Comparison of ENCODE assay signal across 22 cellular contexts in the genomic region with DNA sequence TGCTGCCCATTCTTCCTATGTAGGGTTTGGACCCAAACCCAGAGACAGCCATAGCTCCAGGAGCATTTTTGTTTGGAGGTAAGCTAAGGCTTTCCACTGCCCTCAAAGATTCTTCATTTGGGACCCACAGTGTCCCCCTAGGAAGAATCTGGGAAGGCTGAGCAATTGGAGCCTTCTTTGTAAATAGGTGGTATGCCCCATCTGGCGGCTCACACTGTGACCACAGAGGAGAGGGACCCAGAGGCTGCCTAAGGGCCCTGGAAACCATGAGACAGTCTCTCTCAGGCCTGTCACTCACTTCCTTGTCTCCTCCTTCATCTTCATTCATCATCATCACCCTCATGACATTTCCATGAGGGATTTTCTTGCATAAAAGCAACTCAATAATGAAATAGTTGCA.
A peak's percentile ranks its signal among the peaks of the same experiment; 100 is the strongest.
DNase-seq lines count a peak whose midpoint lies in the region; ATAC-seq and TF ChIP-seq lines count a peak whose summit lies in the region.
"Had no signal": no experiment of that assay in that cellular context is flagged by ENCODE, and none has a peak within 500 bp of the region (broad histone marks: within the 10 kb centered on the region; RNA-seq: fewer than 3 reads in every experiment).

No MANE protein-coding gene starts in this region.

- H3K4me3 Mint-ChIP-seq in GM23338 (no peak overlapping the region), WTC11 (no peak overlapping the region), nephron progenitor cell (peak overlapping the region; percentile 5)
- no peak overlapping the region for H3K4me3 Mint-ChIP-seq in activated naive CD4-positive, alpha-beta T cell treated with anti-CD3 and anti-CD28 coated beads, Interleukin-2, amount 10 ng/mL, durations not matched to agents 7 days and 5 days
- H3K4me3 Mint-ChIP-seq: B cell, H9 had no signal

- no peaks in the 10 kb centered on the region; the same call in 1 of the 2 replicates for H3K9me2 ChIP-seq in GM23338 (ENCODE audit: insufficient read depth)

- H4K20me1 ChIP-seq in GM23338 (replicated peaks; ENCODE audit: insufficient read depth) = no peaks in the 10 kb centered on the region

- TF ChIP-seq CTCF in GM23338 (conservative IDR thresholded peaks at IDR 0.05; ENCODE audit: low read depth in 2 of 2) = 0 out of 4 replicates have a peak, but pooled peaks of 1 of the 2 experiments have one; percentile 7
- TF ChIP-seq CTCF in WTC11 (IDR thresholded peaks at IDR 0.05) = no peak
- no peak for TF ChIP-seq CTCF in nephron progenitor cell (IDR thresholded peaks at IDR 0.05)

- H3F3A ChIP-seq in GM23338 (replicated peaks; ENCODE audit: low read depth) = no peaks in the 10 kb centered on the region

- CTCF ChIA-PET in WTC11 (lab: Charles Lee) = interaction anchor here (1.5 kb wide), 1 partner anchor 173 kb away, joined by 4 read pairs; no protein-coding TSS in a partner anchor
- CTCF ChIA-PET in activated naive CD4-positive, alpha-beta T cell treated with anti-CD3 and anti-CD28 coated beads, Interleukin-2, amount 10 ng/mL, durations not matched to agents 7 days and 5 days (lab: Charles Lee) = no interaction called here

- POLR2A ChIA-PET in WTC11 (lab: Charles Lee) = interaction anchor here (1.0 kb wide), 1 partner anchor 277 kb away, joined by 3 read pairs; no protein-coding TSS in a partner anchor

- peaks cover 2% of the 10 kb centered on the region for H3K27me3 Mint-ChIP-seq in GM23338 (ENCODE audit: insufficient read depth, low read depth, poor library complexity)
- no peaks in the 10 kb centered on the region; the same call in 1 of the 2 replicates for H3K27me3 Mint-ChIP-seq in WTC11 (ENCODE audit: low read depth)
- peaks cover 5% of the 10 kb centered on the region for H3K27me3 Mint-ChIP-seq in nephron progenitor cell (ENCODE audit: low read depth, poor library complexity)
- H3K27me3 Mint-ChIP-seq in activated naive CD4-positive, alpha-beta T cell treated with anti-CD3 and anti-CD28 coated beads, Interleukin-2, amount 10 ng/mL, durations not matched to agents 7 days and 5 days = peaks cover 10% of the 10 kb centered on the region
- H3K27me3 Mint-ChIP-seq: B cell had no signal

- H3K4me1 Mint-ChIP-seq in GM23338 = peaks cover 13% of the 10 kb centered on the region; the same call in 2 of the 3 replicates
- peaks cover 19% of the 10 kb centered on the region for H3K4me1 Mint-ChIP-seq in WTC11
- peaks cover 59% of the 10 kb centered on the region for H3K4me1 Mint-ChIP-seq in nephron progenitor cell
- H3K4me1 Mint-ChIP-seq in activated naive CD4-positive, alpha-beta T cell treated with anti-CD3 and anti-CD28 coated beads, Interleukin-2, amount 10 ng/mL, durations not matched to agents 7 days and 5 days = no peaks in the 10 kb centered on the region
- H3K4me1 Mint-ChIP-seq: B cell had no signal

- no peak overlapping the region for H3K27ac Mint-ChIP-seq in GM23338
- H3K27ac Mint-ChIP-seq in WTC11 = no peak overlapping the region
- no peak overlapping the region for H3K27ac Mint-ChIP-seq in nephron progenitor cell
- H3K27ac Mint-ChIP-seq in activated naive CD4-positive, alpha-beta T cell treated with anti-CD3 and anti-CD28 coated beads, Interleukin-2, amount 10 ng/mL, durations not matched to agents 7 days and 5 days = no peak overlapping the region
- H3K27ac Mint-ChIP-seq: B cell had no signal

- DNase-seq in A172 (ENCODE audit: low spot score) (peak; percentile 21), GM23338 (ENCODE audit: low spot score) (peak; percentile 9), WTC11 (ENCODE audit: low spot score) (no peak), nephron progenitor cell (no peak), SJCRH30 (no peak), T-helper 1 cell (no peak)
- no peak for DNase-seq in activated naive CD4-positive, alpha-beta T cell treated with anti-CD3 and anti-CD28 coated beads, Interleukin-2, amount 10 ng/mL, durations not matched to agents 7 days and 5 days
- DNase-seq: Calu3; GM23248; H9; Kasumi-1; NCI-H1092 treated with DMSO at 0.1 percent for 48 hours; NCI-H1436; NCI-H187; NCI-H524; NCI-H748 treated with DMSO at 0.1 percent for 48 hours; NK-92 treated with Interleukin-12 subunit alpha and Interleukin-12 subunit beta, amount 100 ng/mL, for 24 hours; PC-3; SW 1271 had no signal

- H3K4me2 ChIP-seq in GM23338 = no peak overlapping the region

- H2AFZ ChIP-seq in GM23338 = no peak overlapping the region
- H2AFZ ChIP-seq: GM23248 had no signal

- H3K9me3 Mint-ChIP-seq in GM23338 = no peaks in the 10 kb centered on the region
- no peaks in the 10 kb centered on the region for H3K9me3 Mint-ChIP-seq in WTC11
- H3K9me3 Mint-ChIP-seq in nephron progenitor cell = no peaks in the 10 kb centered on the region
- H3K9me3 Mint-ChIP-seq in activated naive CD4-positive, alpha-beta T cell treated with anti-CD3 and anti-CD28 coated beads, Interleukin-2, amount 10 ng/mL, durations not matched to agents 7 days and 5 days = no peaks in the 10 kb centered on the region
- H3K9me3 Mint-ChIP-seq: H9 had no signal

- H3K4me3 ChIP-seq in GM23338 (no peak overlapping the region), SJCRH30 (no peak overlapping the region)
- H3K4me3 ChIP-seq: K562 had no signal

- ATAC-seq in GM23338 (peak; percentile 72), WTC11 (peak; percentile 49)
- ATAC-seq: K562, PC-3 had no signal

- H3K27ac ChIP-seq in GM23338 (ENCODE audit: low read depth) = no peak overlapping the region
- no peak overlapping the region for H3K27ac ChIP-seq in SJCRH30
- H3K27ac ChIP-seq: C4-2B, GM23248 had no signal

- no peaks in the 10 kb centered on the region for H3K36me3 Mint-ChIP-seq in GM23338 (ENCODE audit: low read depth)
- no peaks in the 10 kb centered on the region for H3K36me3 Mint-ChIP-seq in WTC11
- no peaks in the 10 kb centered on the region for H3K36me3 Mint-ChIP-seq in nephron progenitor cell (ENCODE audit: low read depth)
- no peaks in the 10 kb centered on the region for H3K36me3 Mint-ChIP-seq in activated naive CD4-positive, alpha-beta T cell treated with anti-CD3 and anti-CD28 coated beads, Interleukin-2, amount 10 ng/mL, durations not matched to agents 7 days and 5 days

- 0 out of 2 replicates have a peak, but pooled peaks cover 4% of the 10 kb centered on the region for H3K4me1 ChIP-seq in GM23338 (ENCODE audit: insufficient read depth)
- H3K4me1 ChIP-seq in SJCRH30 = no peaks in the 10 kb centered on the region

- no peaks in the 10 kb centered on the region for H3K9me3 ChIP-seq in SJCRH30 (replicated peaks)

- no peaks in the 10 kb centered on the region for H3K79me2 ChIP-seq in GM23338 (replicated peaks; ENCODE audit: insufficient read depth)

- H3K27me3 ChIP-seq in GM23338 (ENCODE audit: insufficient read depth) (no peaks in the 10 kb centered on the region), SJCRH30 (peaks cover 3% of the 10 kb centered on the region; the same call in 1 of the 2 replicates)

- H3K36me3 ChIP-seq in GM23338 (ENCODE audit: insufficient read depth) = no peaks in the 10 kb centered on the region
- H3K36me3 ChIP-seq in SJCRH30 = no peaks in the 10 kb centered on the region

TF ChIP-seq in GM23338, 12 proteins besides CTCF, POLR2A, EP300 and RAD21:
- no peak for TF ChIP-seq EZH2phosphoT487 (IDR thresholded peaks at IDR 0.05; ENCODE audit: unreplicated experiment)

TF ChIP-seq in WTC11, 78 proteins besides CTCF, POLR2A, EP300 and RAD21 (continues in another document):
- TF ChIP-seq, protein P1, sequence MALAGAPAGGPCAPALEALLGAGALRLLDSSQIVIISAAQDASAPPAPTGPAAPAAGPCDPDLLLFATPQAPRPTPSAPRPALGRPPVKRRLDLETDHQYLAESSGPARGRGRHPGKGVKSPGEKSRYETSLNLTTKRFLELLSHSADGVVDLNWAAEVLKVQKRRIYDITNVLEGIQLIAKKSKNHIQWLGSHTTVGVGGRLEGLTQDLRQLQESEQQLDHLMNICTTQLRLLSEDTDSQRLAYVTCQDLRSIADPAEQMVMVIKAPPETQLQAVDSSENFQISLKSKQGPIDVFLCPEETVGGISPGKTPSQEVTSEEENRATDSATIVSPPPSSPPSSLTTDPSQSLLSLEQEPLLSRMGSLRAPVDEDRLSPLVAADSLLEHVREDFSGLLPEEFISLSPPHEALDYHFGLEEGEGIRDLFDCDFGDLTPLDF (CRISPR knock-in tag; IDR thresholded peaks at IDR 0.05) = no peak
- TF ChIP-seq RELA (CRISPR knock-in tag; IDR thresholded peaks at IDR 0.05; ENCODE audit: borderline replicate concordance) (no peak), ESRRA (CRISPR knock-in tag; IDR thresholded peaks at IDR 0.05; ENCODE audit: borderline replicate concordance) (no peak), FOXP1 (CRISPR knock-in tag; IDR thresholded peaks at IDR 0.05; ENCODE audit: borderline replicate concordance) (no peak), GTF2I (CRISPR knock-in tag; conservative IDR thresholded peaks at IDR 0.05) (no peak), GABPB1 (CRISPR knock-in tag; IDR thresholded peaks at IDR 0.05) (no peak), ETV6 (CRISPR knock-in tag; IDR thresholded peaks at IDR 0.05) (no peak)
- TF ChIP-seq, protein P2, sequence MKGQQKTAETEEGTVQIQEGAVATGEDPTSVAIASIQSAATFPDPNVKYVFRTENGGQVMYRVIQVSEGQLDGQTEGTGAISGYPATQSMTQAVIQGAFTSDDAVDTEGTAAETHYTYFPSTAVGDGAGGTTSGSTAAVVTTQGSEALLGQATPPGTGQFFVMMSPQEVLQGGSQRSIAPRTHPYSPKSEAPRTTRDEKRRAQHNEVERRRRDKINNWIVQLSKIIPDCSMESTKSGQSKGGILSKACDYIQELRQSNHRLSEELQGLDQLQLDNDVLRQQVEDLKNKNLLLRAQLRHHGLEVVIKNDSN (CRISPR knock-in tag; IDR thresholded peaks at IDR 0.05) = no peak
- TF ChIP-seq, protein P3, sequence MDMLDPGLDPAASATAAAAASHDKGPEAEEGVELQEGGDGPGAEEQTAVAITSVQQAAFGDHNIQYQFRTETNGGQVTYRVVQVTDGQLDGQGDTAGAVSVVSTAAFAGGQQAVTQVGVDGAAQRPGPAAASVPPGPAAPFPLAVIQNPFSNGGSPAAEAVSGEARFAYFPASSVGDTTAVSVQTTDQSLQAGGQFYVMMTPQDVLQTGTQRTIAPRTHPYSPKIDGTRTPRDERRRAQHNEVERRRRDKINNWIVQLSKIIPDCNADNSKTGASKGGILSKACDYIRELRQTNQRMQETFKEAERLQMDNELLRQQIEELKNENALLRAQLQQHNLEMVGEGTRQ (CRISPR knock-in tag; IDR thresholded peaks at IDR 0.05) = no peak

Comparison
In these comparisons a context has a peak if more than half of its experiments do, and no peak if none do; other contexts are left out.
1. DNase-seq: peak in A172 (single experiment) and GM23338 (single experiment); none in WTC11 (single experiment), nephron progenitor cell (single experiment), activated naive CD4-positive, alpha-beta T cell treated with anti-CD3 and anti-CD28 coated beads, Interleukin-2, amount 10 ng/mL, durations not matched to agents 7 days and 5 days (single experiment), SJCRH30 (0 of 2) and T-helper 1 cell (0 of 5).